In genomic region chr7:101778181-101778580, GRCh38 we compare ENCODE assay signal across 8 cellular contexts.
"Had no signal": no experiment of that assay in that cellular context is flagged by ENCODE, and none has a peak within 500 bp of the region (broad histone marks: within the 10 kb centered on the region; RNA-seq: fewer than 3 reads in every experiment).

No MANE protein-coding gene starts in this region.

- H3K4me1 ChIP-seq: HAP-1 had no signal

- H3K36me3 ChIP-seq: HAP-1 had no signal

- DNase-seq: GM23248, GOT3, H7, HFFc6, IMR-90 had no signal

- H3K9ac ChIP-seq: GM23248 had no signal

- H3K9me3 Mint-ChIP-seq: HFFc6 had no signal

- H3K4me3 ChIP-seq: GM23248, HAP-1, K562 had no signal

- H3K4me3 Mint-ChIP-seq: HFFc6 had no signal

- H3K27ac Mint-ChIP-seq: HFFc6 had no signal

- H3K9me3 ChIP-seq: HAP-1 had no signal

- H3K27ac ChIP-seq: GM23248 had no signal

- H2AFZ ChIP-seq: GM23248 had no signal

- ATAC-seq: HCT116, K562 had no signal
